9 cellular contexts compared by ENCODE assay signal in genomic region chr19:33429891-33430673, GRCh38. TPM values are rescaled to one million over a fixed set of nuclear protein-coding genes. Genes with fewer than 3 reads are reported as not detected.
A peak's percentile ranks its signal among the peaks of the same experiment; 100 is the strongest.
DNase-seq lines count a peak whose midpoint lies in the region; ATAC-seq and TF ChIP-seq lines count a peak whose summit lies in the region.
"Had no signal": no experiment of that assay in that cellular context is flagged by ENCODE, and none has a peak within 500 bp of the region (broad histone marks: within the 10 kb centered on the region; RNA-seq: fewer than 3 reads in every experiment).

No MANE protein-coding gene starts in this region.

- DNase-seq in COLO829 (ENCODE audit: low spot score) = peak; percentile 26
- DNase-seq in T-helper 9 cell = peak; percentile 31
- DNase-seq in right cardiac atrium = peak; percentile 10 to 18 (median 16)
- DNase-seq in GM23338 (ENCODE audit: low spot score) = no peak
- DNase-seq in SHP77 treated with DMSO at 0.1 percent for 48 hours (lab: John Stamatoyannopoulos, UW) = no peak
- DNase-seq in EL = no peak
- DNase-seq: NCI-H1417 treated with DMSO at 0.1 percent for 48 hours had no signal

- no peak overlapping the region for H3K27ac ChIP-seq in BLaER1 treated with 17β-estradiol and CSF1 and Interleukin-3, amounts not matched to agents 10 nM and 100 nM
- H3K27ac ChIP-seq in right cardiac atrium (ENCODE audit: low read length) = no peak overlapping the region
- no peak overlapping the region for H3K27ac ChIP-seq in GM23338 (ENCODE audit: low read depth)
- H3K27ac ChIP-seq: RWPE1 had no signal

- no peaks in the 10 kb centered on the region for H3K27me3 ChIP-seq in BLaER1 treated with 17β-estradiol and CSF1 and Interleukin-3, amounts not matched to agents 10 nM and 100 nM
- H3K27me3 ChIP-seq in right cardiac atrium (ENCODE audit: control insufficient read depth, insufficient read depth) (no peaks in the 10 kb centered on the region), GM23338 (ENCODE audit: insufficient read depth) (no peaks in the 10 kb centered on the region)

- no peak overlapping the region; a peak in 1 of 22 replicates for H3K9ac ChIP-seq in BLaER1 treated with 17β-estradiol and CSF1 and Interleukin-3, amounts not matched to agents 10 nM and 100 nM

- ATAC-seq in right cardiac atrium (no peak), GM23338 (no peak)

- no peak for TF ChIP-seq CTCF in GM23338 (conservative IDR thresholded peaks at IDR 0.05; ENCODE audit: low read depth in 2 of 2)

- no peaks in the 10 kb centered on the region for H3K9me2 ChIP-seq in GM23338 (ENCODE audit: insufficient read depth)

- no peaks in the 10 kb centered on the region for H3K9me3 Mint-ChIP-seq in GM23338

- H3K27me3 Mint-ChIP-seq in GM23338 (ENCODE audit: insufficient read depth, low read depth, poor library complexity) = peaks cover 11% of the 10 kb centered on the region

- 73% methylated on average over 17 of the region's 17 CpGs for WGBS in right cardiac atrium

- no peaks in the 10 kb centered on the region for H3F3A ChIP-seq in GM23338 (replicated peaks; ENCODE audit: low read depth)

- peak overlapping the region in 7 of 11 experiments; percentile 13 to 43 (median 29); a peak in 8 of 22 replicates for H3K4me2 ChIP-seq in BLaER1 treated with 17β-estradiol and CSF1 and Interleukin-3, amounts not matched to agents 10 nM and 100 nM
- no peak overlapping the region for H3K4me2 ChIP-seq in GM23338

- peaks cover 0 to 4% (median 0%) of the 10 kb centered on the region in 11 experiments; a peak in 1 of 22 replicates for H3K36me3 ChIP-seq in BLaER1 treated with 17β-estradiol and CSF1 and Interleukin-3, amounts not matched to agents 10 nM and 100 nM
- H3K36me3 ChIP-seq in GM23338 (ENCODE audit: insufficient read depth) = no peaks in the 10 kb centered on the region

- H3K9me3 ChIP-seq in BLaER1 treated with 17β-estradiol and CSF1 and Interleukin-3, amounts not matched to agents 10 nM and 100 nM (replicated peaks in 1 of 11) = no peaks in the 10 kb centered on the region
- H3K9me3 ChIP-seq in right cardiac atrium (ENCODE audit: control insufficient read depth, low read length) = no peaks in the 10 kb centered on the region

- H3K79me2 ChIP-seq in GM23338 (replicated peaks; ENCODE audit: insufficient read depth) = no peaks in the 10 kb centered on the region

- no peak overlapping the region for H3K27ac Mint-ChIP-seq in GM23338

- H3K36me3 Mint-ChIP-seq in GM23338 (ENCODE audit: low read depth) = no peaks in the 10 kb centered on the region

- intact Hi-C loops in right cardiac atrium (cut with DNase I) = loop anchor here in 2 of 4 donors (2.0 to 5.0 kb wide), 2 partner anchors 341 to 342 kb away; no protein-coding TSS in a partner anchor

- no peak overlapping the region for H3K4me3 ChIP-seq in BLaER1 treated with 17β-estradiol and CSF1 and Interleukin-3, amounts not matched to agents 10 nM and 100 nM
- H3K4me3 ChIP-seq in right cardiac atrium (ENCODE audit: low read length) (no peak overlapping the region), GM23338 (no peak overlapping the region)

- peaks cover 0 to 55% (median 8%) of the 10 kb centered on the region in 11 experiments; a peak in 13 of 22 replicates for H4K20me1 ChIP-seq in BLaER1 treated with 17β-estradiol and CSF1 and Interleukin-3, amounts not matched to agents 10 nM and 100 nM
- H4K20me1 ChIP-seq in GM23338 (replicated peaks; ENCODE audit: insufficient read depth) = no peaks in the 10 kb centered on the region; the same call in 1 of the 2 replicates

- H3K4me1 ChIP-seq in BLaER1 treated with 17β-estradiol and CSF1 and Interleukin-3, amounts not matched to agents 10 nM and 100 nM = peaks cover 0 to 10% (median 4%) of the 10 kb centered on the region in 10 experiments; a peak in 9 of 20 replicates
- H3K4me1 ChIP-seq in right cardiac atrium (ENCODE audit: control insufficient read depth, insufficient read depth, low read length) = no peaks in the 10 kb centered on the region
- no peaks in the 10 kb centered on the region for H3K4me1 ChIP-seq in GM23338 (ENCODE audit: insufficient read depth)

- H2AFZ ChIP-seq in GM23338 = no peak overlapping the region

- no peak overlapping the region for H3K4me3 Mint-ChIP-seq in GM23338

- H3K4me1 Mint-ChIP-seq in GM23338 = peaks cover 4% of the 10 kb centered on the region; the same call in 1 of the 3 replicates

TF ChIP-seq in GM23338, 12 proteins besides CTCF, POLR2A, EP300 and RAD21 (continues in another document):
- TF ChIP-seq CREB1 (CRISPR knock-in tag; IDR thresholded peaks at IDR 0.05; ENCODE audit: low read depth) = no peak
- no peak for TF ChIP-seq ZNF462 (CRISPR knock-in tag; IDR thresholded peaks at IDR 0.05)
- TF ChIP-seq NANOG (IDR thresholded peaks at IDR 0.05; ENCODE audit: borderline replicate concordance) = no peak
- TF ChIP-seq EZH2 (IDR thresholded peaks at IDR 0.05; ENCODE audit: low read depth, unreplicated experiment) = no peak
- no peak for TF ChIP-seq JUNB (IDR thresholded peaks at IDR 0.05; ENCODE audit: unreplicated experiment)
- TF ChIP-seq ETS1 (IDR thresholded peaks at IDR 0.05) = no peak
- no peak for TF ChIP-seq ZNF114 (CRISPR knock-in tag; IDR thresholded peaks at IDR 0.05)

RNA-seq across cellular contexts. Expression of gene CEBPG, which starts 56.6 kb away (rescaled TPM):
- total RNA-seq in right cardiac atrium = 10 to 100 TPM; 13.1 to 18.3 (median 15.7) TPM
- polyA plus RNA-seq in right cardiac atrium (12.7 TPM), GM23338 (2016; fragmentation: Nextera tagmentation; extraction: Ambion mirVana) (20.9 and 25.9 TPM in 2 replicates)
- 45.1 and 50.2 TPM in 2 replicates for total RNA-seq in GM23338 (2014; rRNA removed; shearing (Covaris generic))

Comparison
In these comparisons a context has a peak if more than half of its experiments do, and no peak if none do; other contexts are left out.
1. DNase-seq: peak in COLO829 (single experiment), T-helper 9 cell (single experiment) and right cardiac atrium (3 of 3); none in GM23338 (single experiment), SHP77 treated with DMSO at 0.1 percent for 48 hours (single experiment) and EL (single experiment).